In the genomic region with DNA sequence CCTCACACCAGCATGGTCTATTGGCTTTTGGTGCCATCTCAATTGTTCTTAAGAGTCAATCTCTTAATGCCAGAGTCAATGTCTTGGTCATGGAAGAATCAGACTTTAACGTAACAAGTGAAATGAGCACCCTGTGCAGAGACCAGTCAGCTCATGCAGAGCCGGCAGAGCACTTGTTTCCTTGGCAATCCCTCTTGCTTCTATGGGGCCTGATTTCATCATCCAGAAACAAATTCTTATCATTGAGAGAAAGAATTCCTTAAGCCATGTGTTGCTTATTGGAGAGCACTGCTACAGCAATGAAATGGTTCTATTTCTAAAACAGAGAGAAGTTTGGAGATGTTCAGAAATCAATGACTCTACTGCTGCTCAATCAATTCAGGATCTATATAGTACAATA, we compare ENCODE assay signal across 18 cellular contexts.
"Had no signal": no experiment of that assay in that cellular context is flagged by ENCODE, and none has a peak within 500 bp of the region (broad histone marks: within the 10 kb centered on the region; RNA-seq: fewer than 3 reads in every experiment).

No MANE protein-coding gene starts in this region.

- H3K4me3 Mint-ChIP-seq: naive thymus-derived CD8-positive, alpha-beta T cell; stimulated activated naive B cell treated with anti-CD40 and anti-IgM and Interleukin-4, amounts not matched to agents 10 μg/mL and 1 μg/mL and 100 μg/mL, for 72 hours; stimulated activated naive CD8-positive, alpha-beta T cell treated with anti-CD3 and anti-CD28 coated beads, Interleukin-15, amount 100 ng/mL, for 72 hours had no signal

- H3K4me1 Mint-ChIP-seq: naive thymus-derived CD8-positive, alpha-beta T cell; stimulated activated naive B cell treated with anti-CD40 and anti-IgM and Interleukin-4, amounts not matched to agents 10 μg/mL and 1 μg/mL and 100 μg/mL, for 72 hours; stimulated activated naive CD8-positive, alpha-beta T cell treated with anti-CD3 and anti-CD28 coated beads, Interleukin-15, amount 100 ng/mL, for 72 hours had no signal

- ATAC-seq: esophagus mucosa; left colon; naive thymus-derived CD8-positive, alpha-beta T cell; sciatic nerve; stimulated activated naive B cell treated with anti-CD40 and anti-IgM and Interleukin-4, amounts not matched to agents 10 μg/mL and 1 μg/mL and 100 μg/mL, for 72 hours; stimulated activated naive CD8-positive, alpha-beta T cell treated with anti-CD3 and anti-CD28 coated beads, Interleukin-15, amount 100 ng/mL, for 72 hours had no signal

- H3K27me3 ChIP-seq: hepatocyte, neutrophil, testis, transverse colon had no signal

- H3K27me3 Mint-ChIP-seq: stimulated activated naive B cell treated with anti-CD40 and anti-IgM and Interleukin-4, amounts not matched to agents 10 μg/mL and 1 μg/mL and 100 μg/mL, for 72 hours; stimulated activated naive CD8-positive, alpha-beta T cell treated with anti-CD3 and anti-CD28 coated beads, Interleukin-15, amount 100 ng/mL, for 72 hours had no signal

- H3K4me3 ChIP-seq: hepatocyte, skin epidermis, testis, transverse colon had no signal

- H2AFZ ChIP-seq: hepatocyte had no signal

- DNase-seq: cortex of kidney; effector memory CD4-positive, alpha-beta T cell; foreskin melanocyte; head of caudate nucleus; left colon; mammary epithelial cell; naive thymus-derived CD8-positive, alpha-beta T cell; stimulated activated CD4-positive, alpha-beta T cell treated with anti-CD3 and anti-CD28 coated beads, Interleukin-2, amount 100 ng/mL, for 24 hours; stimulated activated CD4-positive, alpha-beta T cell treated with anti-CD3 and anti-CD28 coated beads, Interleukin-4, amount 100 ng/mL, for 4 hours; stimulated activated naive B cell treated with anti-CD40 and anti-IgM and Interleukin-4, amounts not matched to agents 10 μg/mL and 1 μg/mL and 100 μg/mL, for 72 hours; stimulated activated naive CD8-positive, alpha-beta T cell treated with anti-CD3 and anti-CD28 coated beads, Interleukin-15, amount 100 ng/mL, for 72 hours; testis; transverse colon had no signal

- H3K9me3 Mint-ChIP-seq: naive thymus-derived CD8-positive, alpha-beta T cell; stimulated activated naive B cell treated with anti-CD40 and anti-IgM and Interleukin-4, amounts not matched to agents 10 μg/mL and 1 μg/mL and 100 μg/mL, for 72 hours; stimulated activated naive CD8-positive, alpha-beta T cell treated with anti-CD3 and anti-CD28 coated beads, Interleukin-15, amount 100 ng/mL, for 72 hours had no signal

- H3K27ac ChIP-seq: hepatocyte, neutrophil, skin epidermis, testis, transverse colon had no signal

- H3K36me3 ChIP-seq: neutrophil, transverse colon had no signal

- H3K4me1 ChIP-seq: testis, transverse colon had no signal

- H3K4me2 ChIP-seq: hepatocyte had no signal

- H3K27ac Mint-ChIP-seq: naive thymus-derived CD8-positive, alpha-beta T cell; stimulated activated naive B cell treated with anti-CD40 and anti-IgM and Interleukin-4, amounts not matched to agents 10 μg/mL and 1 μg/mL and 100 μg/mL, for 72 hours; stimulated activated naive CD8-positive, alpha-beta T cell treated with anti-CD3 and anti-CD28 coated beads, Interleukin-15, amount 100 ng/mL, for 72 hours had no signal

- H3K9me3 ChIP-seq: neutrophil, testis, transverse colon had no signal

- H3K36me3 Mint-ChIP-seq: naive thymus-derived CD8-positive, alpha-beta T cell; stimulated activated naive B cell treated with anti-CD40 and anti-IgM and Interleukin-4, amounts not matched to agents 10 μg/mL and 1 μg/mL and 100 μg/mL, for 72 hours had no signal
